ENCODE assay signal across 1 cellular context in genomic region chr2:32746554-32747133, GRCh38.
TF ChIP-seq lines count a peak whose summit lies in the region.

No MANE protein-coding gene starts in this region.

TF ChIP-seq in SK-N-SH treated with all-trans-retinoic acid at 6 μM for 48 hours, 23 proteins besides CTCF, POLR2A, EP300 and RAD21 (continued from another document):
- peak; percentile 65 for TF ChIP-seq ISL1 (CRISPR knock-in tag; IDR thresholded peaks at IDR 0.05)
